ENCODE assay signal across 15 cellular contexts in the genomic region with DNA sequence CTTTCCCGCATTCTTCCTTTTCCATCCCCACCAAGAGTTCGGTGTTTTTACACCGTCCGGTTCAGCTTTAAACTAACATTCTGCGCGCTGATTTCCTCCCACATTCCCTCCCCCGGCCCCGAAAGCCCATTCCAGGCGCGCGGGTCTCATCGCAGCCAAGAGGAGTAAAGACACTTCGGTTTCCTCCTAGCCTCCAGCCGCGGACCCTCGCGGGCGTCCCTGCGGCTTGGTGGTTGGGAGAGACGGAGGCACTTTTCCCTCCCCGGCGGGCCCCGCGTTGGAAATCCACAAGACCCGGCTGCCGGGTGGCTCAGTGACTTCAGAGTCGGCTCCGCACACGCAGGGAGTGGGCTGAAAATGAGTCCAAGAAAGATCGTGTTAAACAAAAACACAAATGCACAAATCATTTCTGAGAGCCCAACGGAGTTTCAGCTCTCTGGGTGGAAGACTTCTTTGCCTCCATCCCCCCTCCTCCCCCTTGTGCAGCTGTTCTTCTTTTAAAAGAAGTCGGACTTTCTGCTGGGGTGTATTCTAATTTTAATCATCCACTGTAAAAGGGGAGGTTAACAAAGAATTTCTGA. TPM values are rescaled to one million over a fixed set of nuclear protein-coding genes. Genes with fewer than 3 reads are reported as not detected.
DNase-seq lines count a peak whose midpoint lies in the region; ATAC-seq and TF ChIP-seq lines count a peak whose summit lies in the region.
"Had no signal": no experiment of that assay in that cellular context is flagged by ENCODE, and none has a peak within 500 bp of the region (broad histone marks: within the 10 kb centered on the region; RNA-seq: fewer than 3 reads in every experiment).

No MANE protein-coding gene starts in this region.

- WGBS in smooth muscle cell (ENCODE audit: low lambda C conversion rate) = 1% methylated on average over 32 of the region's 32 CpGs

- no peak for DNase-seq in activated CD4-positive, alpha-beta T cell treated with anti-CD3 and anti-CD28 coated beads, Interleukin-2, amount 10 ng/mL, durations not matched to agents 24 days and 14 days
- no peak for DNase-seq in activated CD4-positive, alpha-beta T cell treated with anti-CD3 and anti-CD28 coated beads for 4 hours
- DNase-seq in NCI-H2227 treated with DMSO at 0.1 percent for 48 hours (lab: John Stamatoyannopoulos, UW) (peak; percentile 15), smooth muscle cell (lab: John Stamatoyannopoulos, UW; ENCODE audit: unreplicated experiment) (no peak), NCI-H1694 (lab: John Stamatoyannopoulos, UW) (no peak), amniotic stem cell (lab: John Stamatoyannopoulos, UW) (no peak)
- DNase-seq: activated CD4-positive, alpha-beta T cell treated with anti-CD3 and anti-CD28 coated beads for 48 hours; foreskin fibroblast; GDM1; left cardiac atrium had no signal

- H3K27me3 ChIP-seq in iPS-15b (ENCODE audit: control insufficient read depth, insufficient read depth, low read length) (peaks cover 96% of the 10 kb centered on the region), smooth muscle cell (ENCODE audit: low read depth) (peaks cover 97% of the 10 kb centered on the region)

- no peaks in the 10 kb centered on the region for H3K79me2 ChIP-seq in smooth muscle cell (ENCODE audit: low read depth)

- H4K20me1 ChIP-seq in smooth muscle cell (ENCODE audit: low read depth) = no peaks in the 10 kb centered on the region

- TF ChIP-seq CTCF in smooth muscle cell (IDR thresholded peaks at IDR 0.05; ENCODE audit: borderline replicate concordance, insufficient read depth, poor library complexity, severe bottlenecking) = no peak

- peak overlapping the region; percentile 66 for H2AFZ ChIP-seq in smooth muscle cell (ENCODE audit: low read depth)

- H3K9ac ChIP-seq in iPS-15b (ENCODE audit: low read depth, low read length) (no peak overlapping the region), smooth muscle cell (ENCODE audit: low read depth) (no peak overlapping the region)
- H3K9ac ChIP-seq: KMS-11 had no signal

- peak overlapping the region; percentile 85 for H3K4me2 ChIP-seq in smooth muscle cell
- H3K4me2 ChIP-seq: KMS-11 had no signal

- H3K4me1 ChIP-seq in iPS-15b (ENCODE audit: control insufficient read depth, insufficient read depth, low read length) = peaks cover 26% of the 10 kb centered on the region
- H3K4me1 ChIP-seq in smooth muscle cell (ENCODE audit: low read depth) = peaks cover 35% of the 10 kb centered on the region
- H3K4me1 ChIP-seq: SJSA1 had no signal

- H3K9me3 ChIP-seq in iPS-15b (ENCODE audit: control insufficient read depth, insufficient read depth, low read length) (no peaks in the 10 kb centered on the region), smooth muscle cell (replicated peaks; ENCODE audit: low read depth) (no peaks in the 10 kb centered on the region)
- H3K9me3 ChIP-seq: SJSA1 had no signal

- no peak overlapping the region for H3K27ac ChIP-seq in smooth muscle cell (ENCODE audit: low read depth)
- H3K27ac ChIP-seq: KMS-11, SJSA1 had no signal

- peak overlapping the region; percentile 48 for H3K4me3 ChIP-seq in iPS-15b (ENCODE audit: low read depth, low read length)
- H3K4me3 ChIP-seq in smooth muscle cell = peak overlapping the region; percentile 27
- H3K4me3 ChIP-seq: SJSA1 had no signal

- no peaks in the 10 kb centered on the region for H3F3A ChIP-seq in smooth muscle cell (ENCODE audit: low read depth)

- no peaks in the 10 kb centered on the region for H3K36me3 ChIP-seq in iPS-15b (ENCODE audit: control insufficient read depth, insufficient read depth, low read length)
- no peaks in the 10 kb centered on the region for H3K36me3 ChIP-seq in smooth muscle cell (ENCODE audit: low read depth)
- H3K36me3 ChIP-seq: SJSA1 had no signal

- peaks cover 68% of the 10 kb centered on the region for H3K27me3 Mint-ChIP-seq in activated CD4-positive, alpha-beta T cell treated with anti-CD3 and anti-CD28 coated beads, Interleukin-2, amount 10 ng/mL, durations not matched to agents 24 days and 14 days

- no peak overlapping the region for H3K27ac Mint-ChIP-seq in activated CD4-positive, alpha-beta T cell treated with anti-CD3 and anti-CD28 coated beads, Interleukin-2, amount 10 ng/mL, durations not matched to agents 24 days and 14 days

- intact Hi-C loops in activated CD4-positive, alpha-beta T cell treated with anti-CD3 and anti-CD28 coated beads, Interleukin-2, amount 10 ng/mL, durations not matched to agents 24 days and 14 days (cut with micrococcal nuclease) = loop anchor here (10.0 kb wide), 1 partner anchor 1683 kb away; the partner anchor contains the start of gene PTCHD1

- peak overlapping the region; percentile 28 for H3K4me3 Mint-ChIP-seq in activated CD4-positive, alpha-beta T cell treated with anti-CD3 and anti-CD28 coated beads, Interleukin-2, amount 10 ng/mL, durations not matched to agents 24 days and 14 days

- H3K4me1 Mint-ChIP-seq in activated CD4-positive, alpha-beta T cell treated with anti-CD3 and anti-CD28 coated beads, Interleukin-2, amount 10 ng/mL, durations not matched to agents 24 days and 14 days = peaks cover 21% of the 10 kb centered on the region

- no peak for ATAC-seq in HG02588 (IDR thresholded peaks at IDR 0.05; ENCODE audit: unreplicated experiment)
- ATAC-seq: left cardiac atrium had no signal

- H3K9me3 Mint-ChIP-seq in activated CD4-positive, alpha-beta T cell treated with anti-CD3 and anti-CD28 coated beads, Interleukin-2, amount 10 ng/mL, durations not matched to agents 24 days and 14 days = no peaks in the 10 kb centered on the region

- H3K36me3 Mint-ChIP-seq in activated CD4-positive, alpha-beta T cell treated with anti-CD3 and anti-CD28 coated beads, Interleukin-2, amount 10 ng/mL, durations not matched to agents 24 days and 14 days (ENCODE audit: low read depth) = no peaks in the 10 kb centered on the region

RNA-seq across cellular contexts. Expression of gene ARX, which starts 2.0 kb away (rescaled TPM):
- not detected in 2 replicates for total RNA-seq in activated CD4-positive, alpha-beta T cell treated with anti-CD3 and anti-CD28 coated beads, Interleukin-2, amount 10 ng/mL, durations not matched to agents 24 days and 14 days
- total RNA-seq in smooth muscle cell = not detected in 2 replicates
- 0.08 TPM in 1 of 2 replicates, not detected in the other for polyA plus RNA-seq in smooth muscle cell
- total RNA-seq: left cardiac atrium, omental fat pad, SJSA1 had no signal
